In genomic region chr9:36728651-36729520, GRCh38 we compare ENCODE assay signal across 8 cellular contexts.
DNase-seq lines count a peak whose midpoint lies in the region; ATAC-seq, FAIRE-seq and TF ChIP-seq lines count a peak whose summit lies in the region.

No MANE protein-coding gene starts in this region.

- WGBS in A549 (ENCODE audit: missing lambda C conversion rate) = 30% methylated on average over 5 of the region's 5 CpGs
- 34% methylated on average over 5 of the region's 5 CpGs for WGBS in right cardiac atrium
- 37 to 42% (median 40%) methylated on average over 5 of the region's 5 CpGs for WGBS in spleen, 5 donors

- no peaks in the 10 kb centered on the region for H3K36me3 ChIP-seq in spleen

- DNase-seq in A549 (ENCODE audit: low read depth in 1 of 2, low spot score in 1 of 2) (peak; percentile 54 to 76), GM13976 (ENCODE audit: low spot score) (peak; percentile 79), M059J (ENCODE audit: low read depth) (peak; percentile 77), SKM-1 (lab: John Stamatoyannopoulos, UW; ENCODE audit: unreplicated experiment) (peak; percentile 5), right cardiac atrium (peak; percentile 35 to 82 (median 70)), spleen (peak; percentile 87)
- DNase-seq in activated naive CD8-positive, alpha-beta T cell treated with anti-CD3 and anti-CD28 coated beads, Interleukin-2, amount 50 U/mL, for 16 hours (ENCODE audit: low read depth, low spot score) = peak; percentile 7

- TF ChIP-seq POLR2A in A549 (IDR thresholded peaks at IDR 0.05; ENCODE audit: low read length) = no peak
- TF ChIP-seq POLR2A in spleen (IDR thresholded peaks at IDR 0.05) = no peak

- TF ChIP-seq CTCF in A549 (IDR thresholded peaks at IDR 0.05) = peak; percentile 82
- TF ChIP-seq CTCF in GM13976 (IDR thresholded peaks at IDR 0.05; ENCODE audit: borderline replicate concordance, control extremely low read depth, extremely low read depth, insufficient read depth, missing control alignments) = peak; percentile 92
- TF ChIP-seq CTCF in spleen (IDR thresholded peaks at IDR 0.05 in 8 of 11, conservative IDR thresholded peaks at IDR 0.05 in 3 of 11) = peak; percentile 24 to 83 (median 64)

- FAIRE-seq in A549 (lab: Jason Lieb, UNC) = no peak

- no peak overlapping the region for H3K4me2 ChIP-seq in A549

- in situ Hi-C loops in GM13976 (cut with MboI; ENCODE audit: low sequenced_read_pairs, unreplicated experiment) = loop anchor here (25.0 kb wide), 1 partner anchor 317 kb away; the partner anchor contains the start of gene RNF38

- H3K4me3 ChIP-seq in A549 (no peak overlapping the region), right cardiac atrium (ENCODE audit: low read length) (no peak overlapping the region), spleen (no peak overlapping the region)

- no peaks in the 10 kb centered on the region for H3K9me3 ChIP-seq in A549
- H3K9me3 ChIP-seq in right cardiac atrium (ENCODE audit: control insufficient read depth, low read length) = no peaks in the 10 kb centered on the region
- no peaks in the 10 kb centered on the region for H3K9me3 ChIP-seq in spleen

- H3K27ac ChIP-seq in A549 (no peak overlapping the region), right cardiac atrium (ENCODE audit: low read length) (no peak overlapping the region), spleen (no peak overlapping the region)

- intact Hi-C loops in right cardiac atrium (cut with DNase I) = no loop called here
- intact Hi-C loops in spleen (cut with DNase I; ENCODE audit: low total_unique reads) = loop anchor here (10.0 kb wide), 1 partner anchor 94 kb away; no protein-coding TSS in a partner anchor

- no peak for TF ChIP-seq EP300 in A549 (IDR thresholded peaks at IDR 0.05)

- ATAC-seq in A549 (peak; percentile 87 to 97), right cardiac atrium (no peak), GM18498 (IDR thresholded peaks at IDR 0.05; ENCODE audit: unreplicated experiment) (no peak)

- H3K27me3 ChIP-seq in right cardiac atrium (ENCODE audit: control insufficient read depth, insufficient read depth) (no peaks in the 10 kb centered on the region), spleen (replicated peaks in 1 of 7) (no peaks in the 10 kb centered on the region)

- peak; percentile 86 to 90 for TF ChIP-seq RAD21 in A549 (conservative IDR thresholded peaks at IDR 0.05 in 1 of 2, IDR thresholded peaks at IDR 0.05 in 1 of 2)

- CTCF ChIA-PET in A549 (lab: Yijun Ruan, JAX) = interaction anchor here (0.6 to 4.7 kb wide), 50 partner anchors 8 to 371 kb away, joined by 3 to 48 read pairs (median 4); no protein-coding TSS in a partner anchor

- H3K4me1 ChIP-seq in A549 = no peaks in the 10 kb centered on the region
- no peaks in the 10 kb centered on the region for H3K4me1 ChIP-seq in right cardiac atrium (ENCODE audit: control insufficient read depth, insufficient read depth, low read length)
- peaks cover 0 to 4% (median 0%) of the 10 kb centered on the region in 6 donors for H3K4me1 ChIP-seq in spleen

- POLR2A ChIA-PET in A549 (lab: Yijun Ruan, JAX) = interaction anchor here (0.5 to 1.0 kb wide), 3 partner anchors 96 to 328 kb away, joined by 3 read pairs; no protein-coding TSS in a partner anchor

TF ChIP-seq in A549, 52 proteins besides CTCF, POLR2A, EP300 and RAD21:
- TF ChIP-seq E2F6 (IDR thresholded peaks at IDR 0.05; ENCODE audit: borderline replicate concordance, low read depth) = no peak
- peak; percentile 68 for TF ChIP-seq SMC3 (IDR thresholded peaks at IDR 0.05)

Comparison
In these comparisons a context has a peak if more than half of its experiments do, and no peak if none do; other contexts are left out.
1. ATAC-seq: peak in A549 (2 of 2); none in right cardiac atrium (0 of 2) and GM18498 (single experiment).
2. DNase-seq: peak in every context shown above with its lines; median percentile 87 in spleen; 79 in GM13976; 77 in M059J; 70 in right cardiac atrium; 65 in A549; 7 in activated naive CD8-positive, alpha-beta T cell treated with anti-CD3 and anti-CD28 coated beads, Interleukin-2, amount 50 U/mL, for 16 hours; 5 in SKM-1.
3. Peak in every context shown above with its lines, with median percentiles within 50 percentile points of each other: CTCF ChIP-seq.